Comparison of ENCODE assay signal across 16 cellular contexts in the genomic region with DNA sequence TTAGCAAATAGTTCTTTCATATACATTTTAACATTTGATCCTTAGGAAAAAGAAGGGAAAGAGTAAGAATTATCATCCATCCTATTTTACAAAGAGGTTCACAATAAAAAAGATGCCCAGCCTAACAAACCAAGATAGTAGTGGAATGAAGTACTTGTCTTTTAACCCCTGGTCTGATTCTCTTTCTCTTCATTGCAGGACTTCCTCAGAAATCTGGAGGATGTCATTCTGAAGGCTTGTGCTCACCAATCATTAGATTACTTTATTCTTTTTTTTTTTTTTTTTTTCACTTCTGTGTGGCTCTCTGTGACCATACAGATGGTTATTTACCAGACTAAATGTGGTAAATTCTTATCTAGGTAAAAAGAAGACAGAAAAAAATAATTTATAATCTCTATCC. TPM values are rescaled to one million over a fixed set of nuclear protein-coding genes. Genes with fewer than 3 reads are reported as not detected.
DNase-seq lines count a peak whose midpoint lies in the region; ATAC-seq, FAIRE-seq and TF ChIP-seq lines count a peak whose summit lies in the region.
"Had no signal": no experiment of that assay in that cellular context is flagged by ENCODE, and none has a peak within 500 bp of the region (broad histone marks: within the 10 kb centered on the region; RNA-seq: fewer than 3 reads in every experiment).

No MANE protein-coding gene starts in this region.

- no peak for TF ChIP-seq POLR2A in A549 (IDR thresholded peaks at IDR 0.05; ENCODE audit: low read length)
- no peak for TF ChIP-seq POLR2A in HepG2 (IDR thresholded peaks at IDR 0.05; ENCODE audit: insufficient read depth in 1 of 2, low read depth in 2 of 2, low read length in 2 of 2)

- H3K27me3 ChIP-seq in brain microvascular endothelial cell (replicated peaks) (no peaks in the 10 kb centered on the region), HepG2 (ENCODE audit: control insufficient read depth in 1 of 2, insufficient read depth in 2 of 2, low read length in 2 of 2) (peaks cover 0 to under 1% of the 10 kb centered on the region in 2 experiments; a peak in 2 of 5 replicates)
- H3K27me3 ChIP-seq: ovary, sigmoid colon, vagina had no signal

- no peaks in the 10 kb centered on the region for H3K9me3 ChIP-seq in A549
- no peaks in the 10 kb centered on the region for H3K9me3 ChIP-seq in HepG2 (ENCODE audit: low read length)
- H3K9me3 ChIP-seq: ovary, sigmoid colon, vagina had no signal

- no peak overlapping the region for H3K4me2 ChIP-seq in A549
- H3K4me2 ChIP-seq in HepG2 (ENCODE audit: low read depth, low read length), result no peak overlapping the region

- FAIRE-seq in A549 (lab: Jason Lieb, UNC) (peak; percentile 46), HepG2 (lab: Jason Lieb, UNC) (no peak)
- FAIRE-seq: H54 had no signal

- TF ChIP-seq EP300 in A549 (IDR thresholded peaks at IDR 0.05), result no peak
- no peak for TF ChIP-seq EP300 in HepG2 (IDR thresholded peaks at IDR 0.05; ENCODE audit: low read depth in 2 of 2, low read length in 2 of 2)
- no peak for TF ChIP-seq EP300 in HepG2 (CRISPR knock-in tag; IDR thresholded peaks at IDR 0.05; ENCODE audit: borderline replicate concordance)

- POLR2A ChIA-PET in A549 (lab: Yijun Ruan, JAX), result no interaction called here
- POLR2A ChIA-PET in HepG2 (lab: Yijun Ruan, JAX), result no interaction called here

- TF ChIP-seq RAD21 in A549 (conservative IDR thresholded peaks at IDR 0.05 in 1 of 2, IDR thresholded peaks at IDR 0.05 in 1 of 2), result no peak
- no peak for TF ChIP-seq RAD21 in HepG2 (CRISPR knock-in tag; IDR thresholded peaks at IDR 0.05)

- no peaks in the 10 kb centered on the region for H3K79me2 ChIP-seq in HepG2 (ENCODE audit: insufficient read depth, low read length)

- no peak overlapping the region for H3K9ac ChIP-seq in HepG2 (ENCODE audit: insufficient read depth, low read depth, low read length)

- intact Hi-C loops in HepG2 (cut with micrococcal nuclease; ENCODE audit: unreplicated experiment), result no loop called here
- intact Hi-C loops in Right ventricle myocardium superior (cut with DNase I), result no loop called here

- DNase-seq in A549 (ENCODE audit: low read depth in 1 of 2, low spot score in 1 of 2) (no peak), EH (ENCODE audit: low read depth) (peak; percentile 38), RPMI7951 (ENCODE audit: low read depth) (peak; percentile 12), brain microvascular endothelial cell (peak; percentile 10), NCI-H1048 (lab: John Stamatoyannopoulos, UW) (no peak), HepG2 (ENCODE audit: low spot score) (no peak), Right ventricle myocardium superior (no peak)
- DNase-seq: activated CD8-positive, alpha-beta memory T cell treated with anti-CD3 and anti-CD28 coated beads, Interleukin-2, amount 50 U/mL, for 4 hours; COR-L47; KG1; NCI-H69; ovary; sigmoid colon had no signal

- BruUV-seq in HepG2 (replicated peaks; lab: Mats Ljungman, UMichigan), result no TSS peak

- H3K27ac ChIP-seq in A549 (no peak overlapping the region), brain microvascular endothelial cell (peak overlapping the region; percentile 63), HepG2 (ENCODE audit: extremely low read length, insufficient read depth, low read length) (no peak overlapping the region)
- H3K27ac ChIP-seq: ovary, vagina had no signal

- TF ChIP-seq CTCF in A549 (IDR thresholded peaks at IDR 0.05), result no peak
- no peak for TF ChIP-seq CTCF in brain microvascular endothelial cell (IDR thresholded peaks at IDR 0.05; ENCODE audit: low read depth, low read length, missing control alignments)
- no peak for TF ChIP-seq CTCF in HepG2 (CRISPR knock-in tag; IDR thresholded peaks at IDR 0.05)

- H3K4me3 ChIP-seq in A549 (no peak overlapping the region), brain microvascular endothelial cell (ENCODE audit: low read depth, low read length) (no peak overlapping the region), HepG2 (replicated peaks in 1 of 3; ENCODE audit: insufficient read depth in 1 of 3, low read depth in 2 of 3, low read length in 3 of 3) (no peak overlapping the region)
- H3K4me3 ChIP-seq: ovary, sigmoid colon, vagina had no signal

- no peak overlapping the region for H2AFZ ChIP-seq in HepG2 (ENCODE audit: low read length)

- no peaks in the 10 kb centered on the region for H3K36me3 ChIP-seq in brain microvascular endothelial cell (replicated peaks)
- no peaks in the 10 kb centered on the region for H3K36me3 ChIP-seq in HepG2 (replicated peaks in 1 of 2; ENCODE audit: control insufficient read depth in 1 of 2, insufficient read depth in 2 of 2, low read length in 2 of 2)
- H3K36me3 ChIP-seq: ovary, sigmoid colon, vagina had no signal

- in situ Hi-C loops in brain microvascular endothelial cell (cut with HindIII; ENCODE audit: low pct_ligation_motif_present, low sequenced_read_pairs), result no loop called here
- in situ Hi-C loops in HepG2 (cut with HindIII; ENCODE audit: extremely low pct_ligation_motif_present, low pct_unique_long_range_greater_than_20kb), result no loop called here

- H3K4me1 ChIP-seq in A549 (peaks cover 31% of the 10 kb centered on the region), HepG2 (ENCODE audit: insufficient read depth, low read length) (no peaks in the 10 kb centered on the region)

- H4K20me1 ChIP-seq in HepG2 (ENCODE audit: insufficient read depth, low read length), result no peaks in the 10 kb centered on the region

- ATAC-seq in A549 (no peak), HepG2 (no peak), Right ventricle myocardium superior (ENCODE audit: poor library complexity) (no peak)
- ATAC-seq: esophagus mucosa had no signal

- CTCF ChIA-PET in A549 (lab: Yijun Ruan, JAX), result no interaction called here
- CTCF ChIA-PET in HepG2 (lab: Yijun Ruan, JAX; ENCODE audit: low intra/inter-chr PET ratio, low total read pairs), result no interaction called here

TF ChIP-seq in A549, 52 proteins besides CTCF, POLR2A, EP300 and RAD21 (continues in another document):
- TF ChIP-seq FOSB (CRISPR knock-in tag; IDR thresholded peaks at IDR 0.05), result no peak
- no peak for TF ChIP-seq CHD4 (IDR thresholded peaks at IDR 0.05; ENCODE audit: borderline replicate concordance)
- no peak for TF ChIP-seq JUNB (IDR thresholded peaks at IDR 0.05)
- TF ChIP-seq, protein P1, sequence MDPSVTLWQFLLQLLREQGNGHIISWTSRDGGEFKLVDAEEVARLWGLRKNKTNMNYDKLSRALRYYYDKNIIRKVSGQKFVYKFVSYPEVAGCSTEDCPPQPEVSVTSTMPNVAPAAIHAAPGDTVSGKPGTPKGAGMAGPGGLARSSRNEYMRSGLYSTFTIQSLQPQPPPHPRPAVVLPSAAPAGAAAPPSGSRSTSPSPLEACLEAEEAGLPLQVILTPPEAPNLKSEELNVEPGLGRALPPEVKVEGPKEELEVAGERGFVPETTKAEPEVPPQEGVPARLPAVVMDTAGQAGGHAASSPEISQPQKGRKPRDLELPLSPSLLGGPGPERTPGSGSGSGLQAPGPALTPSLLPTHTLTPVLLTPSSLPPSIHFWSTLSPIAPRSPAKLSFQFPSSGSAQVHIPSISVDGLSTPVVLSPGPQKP (IDR thresholded peaks at IDR 0.05; ENCODE audit: low read depth, low read length), result no peak
- TF ChIP-seq CBX8 (IDR thresholded peaks at IDR 0.05), result no peak

TF ChIP-seq in HepG2, 621 proteins besides CTCF, POLR2A, EP300 and RAD21 (continues in another document):
- no peak for TF ChIP-seq ZBTB37 (CRISPR knock-in tag; IDR thresholded peaks at IDR 0.05)
- TF ChIP-seq ZFP41 (CRISPR knock-in tag; IDR thresholded peaks at IDR 0.05; ENCODE audit: borderline replicate concordance), result no peak
- no peak for TF ChIP-seq ZSCAN29 (CRISPR knock-in tag; conservative IDR thresholded peaks at IDR 0.05)

RNA-seq across cellular contexts. Expression of gene HDGFL3, which starts 7.0 kb away (rescaled TPM):
- polyA plus RNA-seq in A549 (2011; rRNA removed), result 49.3 and 91.2 TPM in 2 replicates
- polyA plus RNA-seq in A549 (2012; cell fraction: cytosol; rRNA removed), result 7.0 and 9.8 TPM in 2 replicates
- polyA plus RNA-seq in A549 (2012; cell fraction: nucleus; rRNA removed), result 1.9 and 2.3 TPM in 2 replicates
- 47.4 to 51.1 TPM (median 50.8 TPM) in 3 replicates for polyA plus RNA-seq in A549 (2017; fragmentation: RNase III; extraction: RNeasy Plus Mini Kit Qiagen cat#74134 plus additional on column Dnase treatment)
- 8.3 and 8.9 TPM in 2 replicates for polyA minus RNA-seq in A549 (2011; rRNA and poly(A)+ RNA removed)
- 29.3 and 33.3 TPM in 2 replicates for total RNA-seq in RPMI7951 (2014; rRNA removed; shearing (Covaris generic))
- 0.07 and 0.09 TPM in 2 replicates for total RNA-seq in HepG2 (2016; rRNA removed; fragmentation: Illumina TruSeq; extraction: Trizol)
- 0.09 TPM in 1 of 2 replicates, not detected in the other for total RNA-seq in HepG2 (2016; cell fraction: cytosol; rRNA removed; fragmentation: Illumina TruSeq; extraction: Trizol; ENCODE audit: low read depth)
- total RNA-seq in HepG2 (2016; cell fraction: insoluble cytoplasmic fraction; rRNA removed; fragmentation: Illumina TruSeq; extraction: Trizol), result 0.41 and 0.49 TPM in 2 replicates
- 0.59 and 0.83 TPM in 2 replicates for total RNA-seq in HepG2 (2016; cell fraction: membrane; rRNA removed; fragmentation: Illumina TruSeq; extraction: Trizol)
- 0.25 and 0.31 TPM in 2 replicates for total RNA-seq in HepG2 (2016; cell fraction: nucleus; rRNA removed; fragmentation: Illumina TruSeq; extraction: Trizol)
- 0.01 and 0.07 TPM in 2 replicates for polyA plus RNA-seq in HepG2 (2011; rRNA removed)
- under 0.01 TPM in 2 replicates for polyA plus RNA-seq in HepG2 (2011; cell fraction: cytosol; rRNA removed)
- not detected in 2 replicates for polyA plus RNA-seq in HepG2 (2011; cell fraction: nucleus; rRNA removed)
- polyA plus RNA-seq in HepG2 (2012), result 0.05 and 0.17 TPM in 2 replicates
- 0.32 and 0.78 TPM in 2 replicates for polyA plus RNA-seq in HepG2 (2016; cell fraction: cytosol; fragmentation: Illumina TruSeq; extraction: Trizol; ENCODE audit: low read depth)
- 0.28 and 0.44 TPM in 2 replicates for polyA plus RNA-seq in HepG2 (2016; cell fraction: insoluble cytoplasmic fraction; fragmentation: Illumina TruSeq; extraction: Trizol; ENCODE audit: low read depth)
- polyA plus RNA-seq in HepG2 (2016; cell fraction: membrane; fragmentation: Illumina TruSeq; extraction: Trizol; ENCODE audit: low read depth), result 0.14 and 0.17 TPM in 2 replicates
- polyA plus RNA-seq in HepG2 (2016; cell fraction: nucleus; fragmentation: Illumina TruSeq; extraction: Trizol; ENCODE audit: insufficient read depth, low read depth), result 0.03 and 0.19 TPM in 2 replicates
- 2.6 TPM in 1 of 2 replicates, not detected in the other for polyA minus RNA-seq in HepG2 (2011; rRNA and poly(A)+ RNA removed; ENCODE audit: low replicate concordance)
- polyA minus RNA-seq in HepG2 (2011; cell fraction: cytosol; rRNA and poly(A)+ RNA removed), result not detected in 2 replicates
- polyA minus RNA-seq in HepG2 (2011; cell fraction: nucleus; rRNA and poly(A)+ RNA removed), result under 0.01 and 0.12 TPM in 2 replicates
- 26.7 TPM for total RNA-seq in Right ventricle myocardium superior

Comparison
In these comparisons a context has a peak if more than half of its experiments do, and no peak if none do; other contexts are left out.
1. DNase-seq: peak in EH (single experiment), RPMI7951 (single experiment) and brain microvascular endothelial cell (single experiment); none in A549 (0 of 2), NCI-H1048 (single experiment), HepG2 (single experiment) and Right ventricle myocardium superior (single experiment).
2. RNA of gene HDGFL3, which starts 7.0 kb away (total RNA-seq): 29.3 to 33.3 TPM in RPMI7951 and 26.7 TPM in Right ventricle myocardium superior (single experiment); 0.07 to 0.83 TPM in HepG2; every median in the first group is over 10 times any median in the second.